Comparison of ENCODE assay signal across 8 cellular contexts in the genomic region with DNA sequence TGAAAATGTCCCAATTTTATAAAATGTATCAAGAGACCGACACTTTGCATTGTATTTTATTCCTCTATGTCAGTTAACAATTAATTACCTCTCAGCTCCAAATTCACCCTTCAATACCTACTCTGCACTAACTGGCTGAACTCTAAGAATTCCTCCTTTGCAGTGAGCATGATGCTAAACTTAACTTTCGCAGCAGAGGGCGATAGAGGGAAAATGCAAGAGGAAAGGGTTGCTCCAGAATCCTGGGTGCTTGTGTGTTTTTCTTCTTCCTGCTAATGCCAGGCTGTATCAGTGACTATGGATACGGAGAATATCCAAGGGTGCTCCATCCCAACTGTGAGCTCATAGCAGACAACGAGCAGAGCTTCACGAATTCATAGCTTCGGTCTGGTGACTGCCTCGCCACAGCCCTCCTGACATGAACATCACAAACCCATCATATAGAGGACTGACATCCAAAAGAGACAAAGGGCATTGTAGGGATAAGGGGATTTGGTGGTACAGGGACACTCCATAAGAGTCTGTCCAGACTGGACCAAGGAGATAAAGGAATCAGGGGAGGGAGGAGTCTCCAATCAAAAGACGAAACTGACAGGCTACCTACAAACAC.
DNase-seq lines count a peak whose midpoint lies in the region; ATAC-seq and TF ChIP-seq lines count a peak whose summit lies in the region.
"Had no signal": no experiment of that assay in that cellular context is flagged by ENCODE, and none has a peak within 500 bp of the region (broad histone marks: within the 10 kb centered on the region; RNA-seq: fewer than 3 reads in every experiment).

No MANE protein-coding gene starts in this region.

- no peaks in the 10 kb centered on the region for H3K27me3 ChIP-seq in KMS-11 (ENCODE audit: insufficient read depth, low read depth)

- H3K27ac Mint-ChIP-seq in glutamatergic neuron (ENCODE audit: unreplicated experiment): no peak overlapping the region
- H3K27ac Mint-ChIP-seq in stimulated activated effector memory CD8-positive, alpha-beta T cell treated with anti-CD3 and anti-CD28 coated beads, Interleukin-12 subunit alpha, Interleukin-12 subunit beta, amount 100 ng/mL, for 72 hours: no peak overlapping the region
- H3K27ac Mint-ChIP-seq: naive thymus-derived CD4-positive, alpha-beta T cell had no signal

- no peak overlapping the region for H3K4me2 ChIP-seq in KMS-11

- no peaks in the 10 kb centered on the region for H4K20me1 ChIP-seq in KMS-11 (ENCODE audit: insufficient read depth)

- H3K4me3 ChIP-seq in KMS-11 (IDR thresholded peaks at IDR 0.05; ENCODE audit: insufficient read depth, low read depth, low read length): no peak overlapping the region
- H3K4me3 ChIP-seq in WI38 (ENCODE audit: low read depth, low read length): no peak overlapping the region

- no peak overlapping the region for H3K9ac ChIP-seq in KMS-11

- H3K36me3 Mint-ChIP-seq in glutamatergic neuron (ENCODE audit: unreplicated experiment): no peaks in the 10 kb centered on the region
- no peaks in the 10 kb centered on the region for H3K36me3 Mint-ChIP-seq in stimulated activated effector memory CD8-positive, alpha-beta T cell treated with anti-CD3 and anti-CD28 coated beads, Interleukin-12 subunit alpha, Interleukin-12 subunit beta, amount 100 ng/mL, for 72 hours

- H3K9me3 Mint-ChIP-seq in glutamatergic neuron (ENCODE audit: unreplicated experiment): no peaks in the 10 kb centered on the region
- no peaks in the 10 kb centered on the region for H3K9me3 Mint-ChIP-seq in stimulated activated effector memory CD8-positive, alpha-beta T cell treated with anti-CD3 and anti-CD28 coated beads, Interleukin-12 subunit alpha, Interleukin-12 subunit beta, amount 100 ng/mL, for 72 hours

- H3K4me1 Mint-ChIP-seq in glutamatergic neuron (ENCODE audit: low read depth, unreplicated experiment): peaks cover 5% of the 10 kb centered on the region
- H3K4me1 Mint-ChIP-seq in stimulated activated effector memory CD8-positive, alpha-beta T cell treated with anti-CD3 and anti-CD28 coated beads, Interleukin-12 subunit alpha, Interleukin-12 subunit beta, amount 100 ng/mL, for 72 hours: no peaks in the 10 kb centered on the region
- H3K4me1 Mint-ChIP-seq: naive thymus-derived CD4-positive, alpha-beta T cell had no signal

- H3K36me3 ChIP-seq in KMS-11 (ENCODE audit: insufficient read depth): no peaks in the 10 kb centered on the region

- H3K4me3 Mint-ChIP-seq in glutamatergic neuron (ENCODE audit: unreplicated experiment): no peak overlapping the region
- H3K4me3 Mint-ChIP-seq in stimulated activated effector memory CD8-positive, alpha-beta T cell treated with anti-CD3 and anti-CD28 coated beads, Interleukin-12 subunit alpha, Interleukin-12 subunit beta, amount 100 ng/mL, for 72 hours: no peak overlapping the region
- H3K4me3 Mint-ChIP-seq: naive thymus-derived CD4-positive, alpha-beta T cell had no signal

- TF ChIP-seq CTCF in KMS-11 (conservative IDR thresholded peaks at IDR 0.05; ENCODE audit: low read depth, low read length): peak; percentile 42; the same call in 1 of the 2 replicates
- TF ChIP-seq CTCF in WI38 (IDR thresholded peaks at IDR 0.05; ENCODE audit: low read depth, low read length): peak; percentile 37; the same call in 1 of the 2 replicates
- TF ChIP-seq CTCF in glutamatergic neuron (IDR thresholded peaks at IDR 0.05; ENCODE audit: partially characterized antibody, unreplicated experiment): peak; percentile 65

- ATAC-seq in stimulated activated effector memory CD8-positive, alpha-beta T cell treated with anti-CD3 and anti-CD28 coated beads, Interleukin-12 subunit alpha, Interleukin-12 subunit beta, amount 100 ng/mL, for 72 hours: no peak
- no peak for ATAC-seq in HG03175 (IDR thresholded peaks at IDR 0.05; ENCODE audit: unreplicated experiment)
- ATAC-seq in GM19395 (IDR thresholded peaks at IDR 0.05; ENCODE audit: unreplicated experiment): no peak
- ATAC-seq: naive thymus-derived CD4-positive, alpha-beta T cell had no signal

- no peak overlapping the region for H3K27ac ChIP-seq in KMS-11

- no peaks in the 10 kb centered on the region for H3K79me2 ChIP-seq in KMS-11 (ENCODE audit: insufficient read depth, low read depth)

- peak; percentile 5 for DNase-seq in G401 (ENCODE audit: low spot score)
- peak; percentile 63 for DNase-seq in glutamatergic neuron
- peak; percentile 9 to 60 for DNase-seq in stimulated activated effector memory CD8-positive, alpha-beta T cell treated with anti-CD3 and anti-CD28 coated beads, Interleukin-12 subunit alpha, Interleukin-12 subunit beta, amount 100 ng/mL, for 72 hours (ENCODE audit: low spot score in 2 of 2)

- in situ Hi-C loops in G401 (cut with HindIII; ENCODE audit: low sequenced_read_pairs): no loop called here

- no peak overlapping the region for H2AFZ ChIP-seq in KMS-11 (ENCODE audit: low read depth)

- no peaks in the 10 kb centered on the region for H3K4me1 ChIP-seq in KMS-11 (ENCODE audit: low read depth, poor library complexity, severe bottlenecking)

- H3K27me3 Mint-ChIP-seq in glutamatergic neuron (ENCODE audit: unreplicated experiment): no peaks in the 10 kb centered on the region
- H3K27me3 Mint-ChIP-seq: naive thymus-derived CD4-positive, alpha-beta T cell had no signal

Comparison
In these comparisons a context has a peak if more than half of its experiments do, and no peak if none do; other contexts are left out.
1. DNase-seq: peak in every context shown above with its lines; median percentile 63 in glutamatergic neuron; 34 in stimulated activated effector memory CD8-positive, alpha-beta T cell treated with anti-CD3 and anti-CD28 coated beads, Interleukin-12 subunit alpha, Interleukin-12 subunit beta, amount 100 ng/mL, for 72 hours; 5 in G401.